ENCODE assay signal across 8 cellular contexts in genomic region chr22:38704568-38705234, GRCh38. TPM values are rescaled to one million over a fixed set of nuclear protein-coding genes. Genes with fewer than 3 reads are reported as not detected.
DNase-seq lines count a peak whose midpoint lies in the region; ATAC-seq lines count a peak whose summit lies in the region.

No MANE protein-coding gene starts in this region.

- H3K36me3 ChIP-seq in iPS-15b (ENCODE audit: control insufficient read depth, insufficient read depth, low read length) (no peaks in the 10 kb centered on the region), subcutaneous abdominal adipose tissue (ENCODE audit: control insufficient read depth in 5 of 5, insufficient read depth in 5 of 5, low read length in 5 of 5) (peaks cover 0 to 6% (median 0%) of the 10 kb centered on the region in 5 donors)

- H3K27me3 Mint-ChIP-seq in activated CD4-positive, alpha-beta T cell treated with anti-CD3 and anti-CD28 coated beads for 36 hours = no peaks in the 10 kb centered on the region
- peaks cover 3% of the 10 kb centered on the region for H3K27me3 Mint-ChIP-seq in activated T-helper 1 cell treated with anti-CD3 and anti-CD28 coated beads, Interleukin-12 subunit alpha, Interleukin-12 subunit beta, Interleukin-2, Interleukin-4 antibody, amounts not matched to agents 30 ng/mL and 10 ng/mL and 1 ng/mL, durations not matched to agents 14 hours and 24 hours and 36 hours (ENCODE audit: insufficient read depth)

- H3K9ac ChIP-seq in iPS-15b (ENCODE audit: low read depth, low read length) (no peak overlapping the region), subcutaneous abdominal adipose tissue (ENCODE audit: low read length in 5 of 5) (peak overlapping the region in 2 of 5 donors; percentile 38 to 46)

- H3K4me1 ChIP-seq in iPS-15b (ENCODE audit: control insufficient read depth, insufficient read depth, low read length) (peaks cover 26% of the 10 kb centered on the region), subcutaneous abdominal adipose tissue (ENCODE audit: control insufficient read depth in 5 of 5, insufficient read depth in 5 of 5, low read length in 5 of 5) (peaks cover under 1 to 57% (median 42%) of the 10 kb centered on the region in 5 donors)

- intact Hi-C loops in activated CD4-positive, alpha-beta T cell treated with anti-CD3 and anti-CD28 coated beads for 36 hours (cut with DNase I, micrococcal nuclease) = loop anchor here (1.0 to 10.0 kb wide), 19 partner anchors 22 to 1643 kb away; partner anchors contain the start of genes CBY1 (in 2 of the 2), DDX17 (in 2 of the 2), FAM227A (in 2 of the 2) and ADSL (in 1 of the 2)
- intact Hi-C loops in activated T-helper 1 cell treated with anti-CD3 and anti-CD28 coated beads, Interleukin-12 subunit alpha, Interleukin-12 subunit beta, Interleukin-2, Interleukin-4 antibody, amounts not matched to agents 30 ng/mL and 10 ng/mL and 1 ng/mL, durations not matched to agents 14 hours and 24 hours and 36 hours (cut with micrococcal nuclease) = loop anchor here (1.0 to 10.0 kb wide), 11 partner anchors 48 to 1470 kb away; partner anchors contain the start of genes CBY1, DDX17, DMC1 and DNAL4

- ATAC-seq in activated CD4-positive, alpha-beta T cell treated with anti-CD3 and anti-CD28 coated beads for 36 hours = no peak
- ATAC-seq in HG03139 (IDR thresholded peaks at IDR 0.05; ENCODE audit: unreplicated experiment) = no peak
- ATAC-seq in HG03045 (IDR thresholded peaks at IDR 0.05; ENCODE audit: unreplicated experiment) = no peak

- peaks cover 48% of the 10 kb centered on the region for H3K4me1 Mint-ChIP-seq in activated CD4-positive, alpha-beta T cell treated with anti-CD3 and anti-CD28 coated beads for 36 hours
- H3K4me1 Mint-ChIP-seq in activated T-helper 1 cell treated with anti-CD3 and anti-CD28 coated beads, Interleukin-12 subunit alpha, Interleukin-12 subunit beta, Interleukin-2, Interleukin-4 antibody, amounts not matched to agents 30 ng/mL and 10 ng/mL and 1 ng/mL, durations not matched to agents 14 hours and 24 hours and 36 hours (ENCODE audit: low read depth) = peaks cover 52% of the 10 kb centered on the region

- H3K27ac Mint-ChIP-seq in activated CD4-positive, alpha-beta T cell treated with anti-CD3 and anti-CD28 coated beads for 36 hours = peak overlapping the region; percentile 97
- peak overlapping the region; percentile 97 for H3K27ac Mint-ChIP-seq in activated T-helper 1 cell treated with anti-CD3 and anti-CD28 coated beads, Interleukin-12 subunit alpha, Interleukin-12 subunit beta, Interleukin-2, Interleukin-4 antibody, amounts not matched to agents 30 ng/mL and 10 ng/mL and 1 ng/mL, durations not matched to agents 14 hours and 24 hours and 36 hours

- H3K4me3 ChIP-seq in iPS-15b (ENCODE audit: low read depth, low read length) (peak overlapping the region; percentile 45), subcutaneous abdominal adipose tissue (ENCODE audit: low read depth in 1 of 5, low read length in 5 of 5) (peak overlapping the region; percentile 44 to 72 (median 51))

- peaks cover 32% of the 10 kb centered on the region for H3K36me3 Mint-ChIP-seq in activated CD4-positive, alpha-beta T cell treated with anti-CD3 and anti-CD28 coated beads for 36 hours (ENCODE audit: low read depth)
- H3K36me3 Mint-ChIP-seq in activated T-helper 1 cell treated with anti-CD3 and anti-CD28 coated beads, Interleukin-12 subunit alpha, Interleukin-12 subunit beta, Interleukin-2, Interleukin-4 antibody, amounts not matched to agents 30 ng/mL and 10 ng/mL and 1 ng/mL, durations not matched to agents 14 hours and 24 hours and 36 hours (ENCODE audit: low read depth) = peaks cover 29% of the 10 kb centered on the region

- no peak for DNase-seq in activated CD4-positive, alpha-beta T cell treated with anti-CD3 and anti-CD28 coated beads for 36 hours
- DNase-seq in activated CD4-positive, alpha-beta T cell treated with anti-CD3 and anti-CD28 coated beads for 1 hour = no peak
- DNase-seq in activated T-helper 1 cell treated with anti-CD3 and anti-CD28 coated beads, Interleukin-12 subunit alpha, Interleukin-12 subunit beta, Interleukin-2, Interleukin-4 antibody, amounts not matched to agents 30 ng/mL and 10 ng/mL and 1 ng/mL, durations not matched to agents 14 hours and 24 hours and 36 hours (ENCODE audit: low spot score) = no peak
- no peak for DNase-seq in NCI-H510A treated with DMSO at 0.1 percent for 48 hours (lab: John Stamatoyannopoulos, UW)

- H3K27ac ChIP-seq in subcutaneous abdominal adipose tissue (ENCODE audit: low read depth, low read length) = peak overlapping the region; percentile 69

- H3K27me3 ChIP-seq in iPS-15b (ENCODE audit: control insufficient read depth, insufficient read depth, low read length) (no peaks in the 10 kb centered on the region), subcutaneous abdominal adipose tissue (ENCODE audit: control insufficient read depth in 5 of 5, insufficient read depth in 4 of 5, low read length in 5 of 5) (no peaks in the 10 kb centered on the region)

- CTCF ChIA-PET in activated CD4-positive, alpha-beta T cell treated with anti-CD3 and anti-CD28 coated beads for 36 hours (lab: Charles Lee) = interaction anchor here (3.1 kb wide), 1 partner anchor 23 kb away, joined by 13 read pairs; the partner anchor contains the start of gene TOMM22

- H3K9me3 ChIP-seq in iPS-15b (ENCODE audit: control insufficient read depth, insufficient read depth, low read length) (no peaks in the 10 kb centered on the region), subcutaneous abdominal adipose tissue (ENCODE audit: control insufficient read depth in 5 of 5, low read length in 5 of 5) (no peaks in the 10 kb centered on the region)

- POLR2A ChIA-PET in activated CD4-positive, alpha-beta T cell treated with anti-CD3 and anti-CD28 coated beads for 36 hours (lab: Charles Lee) = interaction anchor here (1.0 kb wide), 1 partner anchor 22 kb away, joined by 7 read pairs; the partner anchor contains the start of gene TOMM22

- H3K4me3 Mint-ChIP-seq in activated CD4-positive, alpha-beta T cell treated with anti-CD3 and anti-CD28 coated beads for 36 hours = peak overlapping the region; percentile 93
- peak overlapping the region; percentile 74 for H3K4me3 Mint-ChIP-seq in activated T-helper 1 cell treated with anti-CD3 and anti-CD28 coated beads, Interleukin-12 subunit alpha, Interleukin-12 subunit beta, Interleukin-2, Interleukin-4 antibody, amounts not matched to agents 30 ng/mL and 10 ng/mL and 1 ng/mL, durations not matched to agents 14 hours and 24 hours and 36 hours

- H3K9me3 Mint-ChIP-seq in activated CD4-positive, alpha-beta T cell treated with anti-CD3 and anti-CD28 coated beads for 36 hours (ENCODE audit: low read depth) = no peaks in the 10 kb centered on the region
- H3K9me3 Mint-ChIP-seq in activated T-helper 1 cell treated with anti-CD3 and anti-CD28 coated beads, Interleukin-12 subunit alpha, Interleukin-12 subunit beta, Interleukin-2, Interleukin-4 antibody, amounts not matched to agents 30 ng/mL and 10 ng/mL and 1 ng/mL, durations not matched to agents 14 hours and 24 hours and 36 hours = no peaks in the 10 kb centered on the region

RNA-seq across cellular contexts. Expression of gene GTPBP1, which starts 1.0 kb away (rescaled TPM):
- total RNA-seq in activated CD4-positive, alpha-beta T cell treated with anti-CD3 and anti-CD28 coated beads for 36 hours = 10 to 100 TPM; 88.6 to 92.8 TPM
- 102 and 111 TPM in 2 replicates for total RNA-seq in activated T-helper 1 cell treated with anti-CD3 and anti-CD28 coated beads, Interleukin-12 subunit alpha, Interleukin-12 subunit beta, Interleukin-2, Interleukin-4 antibody, amounts not matched to agents 30 ng/mL and 10 ng/mL and 1 ng/mL, durations not matched to agents 14 hours and 24 hours and 36 hours

RNA-seq across cellular contexts. Expression of gene JOSD1, which starts 4.0 kb away (rescaled TPM):
- total RNA-seq in activated CD4-positive, alpha-beta T cell treated with anti-CD3 and anti-CD28 coated beads for 36 hours = 10 to 100 TPM; 68.0 to 77.7 TPM
- total RNA-seq in activated T-helper 1 cell treated with anti-CD3 and anti-CD28 coated beads, Interleukin-12 subunit alpha, Interleukin-12 subunit beta, Interleukin-2, Interleukin-4 antibody, amounts not matched to agents 30 ng/mL and 10 ng/mL and 1 ng/mL, durations not matched to agents 14 hours and 24 hours and 36 hours = 77.7 and 86.0 TPM in 2 replicates

RNA-seq across cellular contexts. Expression of gene TOMM22, which starts 22.9 kb away (rescaled TPM):
- 100 to 1,000 TPM; 146 to 155 TPM for total RNA-seq in activated CD4-positive, alpha-beta T cell treated with anti-CD3 and anti-CD28 coated beads for 36 hours
- total RNA-seq in activated T-helper 1 cell treated with anti-CD3 and anti-CD28 coated beads, Interleukin-12 subunit alpha, Interleukin-12 subunit beta, Interleukin-2, Interleukin-4 antibody, amounts not matched to agents 30 ng/mL and 10 ng/mL and 1 ng/mL, durations not matched to agents 14 hours and 24 hours and 36 hours = 153 and 156 TPM in 2 replicates

RNA-seq across cellular contexts. Expression of gene CBY1, which starts 48.3 kb away (rescaled TPM):
- 10 to 100 TPM in 1 of 2 experiments, 1 to 10 TPM in 1; 9.8 to 11.6 TPM for total RNA-seq in activated CD4-positive, alpha-beta T cell treated with anti-CD3 and anti-CD28 coated beads for 36 hours
- 8.6 and 8.8 TPM in 2 replicates for total RNA-seq in activated T-helper 1 cell treated with anti-CD3 and anti-CD28 coated beads, Interleukin-12 subunit alpha, Interleukin-12 subunit beta, Interleukin-2, Interleukin-4 antibody, amounts not matched to agents 30 ng/mL and 10 ng/mL and 1 ng/mL, durations not matched to agents 14 hours and 24 hours and 36 hours

RNA-seq across cellular contexts. Expression of gene FAM227A, which starts 48.5 kb away (rescaled TPM):
- under 1 TPM; 0.30 to 0.63 TPM for total RNA-seq in activated CD4-positive, alpha-beta T cell treated with anti-CD3 and anti-CD28 coated beads for 36 hours
- total RNA-seq in activated T-helper 1 cell treated with anti-CD3 and anti-CD28 coated beads, Interleukin-12 subunit alpha, Interleukin-12 subunit beta, Interleukin-2, Interleukin-4 antibody, amounts not matched to agents 30 ng/mL and 10 ng/mL and 1 ng/mL, durations not matched to agents 14 hours and 24 hours and 36 hours = 0.16 and 0.78 TPM in 2 replicates
